Comparison of ENCODE assay signal across 21 cellular contexts in genomic region chr1:67785847-67786753, GRCh38. TPM values are rescaled to one million over a fixed set of nuclear protein-coding genes. Genes with fewer than 3 reads are reported as not detected.
A peak's percentile ranks its signal among the peaks of the same experiment; 100 is the strongest.
DNase-seq lines count a peak whose midpoint lies in the region; ATAC-seq, FAIRE-seq and TF ChIP-seq lines count a peak whose summit lies in the region.
"Had no signal": no experiment of that assay in that cellular context is flagged by ENCODE, and none has a peak within 500 bp of the region (broad histone marks: within the 10 kb centered on the region; RNA-seq: fewer than 3 reads in every experiment).

No MANE protein-coding gene starts in this region.

- DNase-seq in H54 (ENCODE audit: insufficient read length, low spot score) (no peak), K562 (ENCODE audit: extremely low read depth in 1 of 4, low spot score in 3 of 4) (no peak), heart right ventricle (no peak), thoracic aorta (ENCODE audit: low spot score) (no peak), DMS53 treated with DMSO at 0.1 percent for 48 hours (lab: John Stamatoyannopoulos, UW; ENCODE audit: unreplicated experiment) (no peak)
- no peak for DNase-seq in activated naive CD4-positive, alpha-beta T cell treated with anti-CD3 and anti-CD28 coated beads, Interleukin-2, amount 10 ng/mL, durations not matched to agents 7 days and 5 days
- DNase-seq: activated CD4-positive, alpha-beta T cell treated with anti-CD3 and anti-CD28 coated beads, Interleukin-2, amount 50 U/mL, for 1 hour; amygdala; CD4-positive, alpha-beta memory T cell; DMS53; NCI-H1417; NCI-H2107; NCI-H524 treated with DMSO at 0.1 percent for 48 hours; stimulated activated CD4-positive, alpha-beta T cell treated with anti-CD3 and anti-CD28 coated beads, Interleukin-4, amount 100 ng/mL, for 24 hours had no signal

- TF ChIP-seq CTCF in K562 (IDR thresholded peaks at IDR 0.05 in 2 of 3, conservative IDR thresholded peaks at IDR 0.05 in 1 of 3; ENCODE audit: insufficient read depth in 2 of 3, low read depth in 1 of 3, low read length in 3 of 3): no peak
- TF ChIP-seq CTCF in heart right ventricle (IDR thresholded peaks at IDR 0.05): no peak
- no peak for TF ChIP-seq CTCF in thoracic aorta (IDR thresholded peaks at IDR 0.05)

- H3K27me3 ChIP-seq in K562 (ENCODE audit: control insufficient read depth in 2 of 2, insufficient read depth in 2 of 2, low read length in 2 of 2) (peaks cover 8 to 21% of the 10 kb centered on the region in 2 experiments; a peak in 4 of 5 replicates), heart right ventricle (no peaks in the 10 kb centered on the region), thoracic aorta (replicated peaks; ENCODE audit: insufficient read depth) (no peaks in the 10 kb centered on the region)

- no peaks in the 10 kb centered on the region for H3K9me3 ChIP-seq in K562 (replicated peaks; ENCODE audit: control insufficient read depth, insufficient read depth, low read depth, low read length)
- no peaks in the 10 kb centered on the region for H3K9me3 ChIP-seq in heart right ventricle
- no peaks in the 10 kb centered on the region for H3K9me3 ChIP-seq in thoracic aorta

- ATAC-seq in K562 (no peak), heart right ventricle (peak in 6 of 8 donors; percentile 35 to 57 (median 45)), thoracic aorta (ENCODE audit: insufficient number of reproducible peaks, low FRiP score, low read depth) (no peak), GM21423 (IDR thresholded peaks at IDR 0.05; ENCODE audit: unreplicated experiment) (no peak)

- WGBS in K562 (ENCODE audit: insufficient coverage, low coverage, missing lambda C conversion rate): 10% methylated on average over 4 of the region's 4 CpGs
- 69 to 77% methylated on average over 4 of the region's 4 CpGs for WGBS in heart right ventricle, 2 donors

- no peaks in the 10 kb centered on the region for H3K4me1 ChIP-seq in K562 (replicated peaks in 1 of 2; ENCODE audit: control insufficient read depth in 2 of 2, insufficient read depth in 2 of 2, low read length in 2 of 2)
- peaks cover 0 to 47% (median 24%) of the 10 kb centered on the region in 9 donors for H3K4me1 ChIP-seq in heart right ventricle
- peaks cover 24 to 60% of the 10 kb centered on the region in 2 donors for H3K4me1 ChIP-seq in thoracic aorta (ENCODE audit: control insufficient read depth in 1 of 2, low read depth in 2 of 2)

- H3K9me3 Mint-ChIP-seq in activated naive CD4-positive, alpha-beta T cell treated with anti-CD3 and anti-CD28 coated beads, Interleukin-2, amount 10 ng/mL, durations not matched to agents 7 days and 5 days: no peaks in the 10 kb centered on the region
- H3K9me3 Mint-ChIP-seq: mesothelial cell of epicardium; natural killer cell treated with Interleukin-12 subunit alpha and Interleukin-12 subunit beta and Interleukin-15 and Interleukin-18, amount 100 ng/mL, for 72 hours had no signal

- H3K9me1 ChIP-seq in K562 (ENCODE audit: control insufficient read depth, insufficient read depth, low read length): no peaks in the 10 kb centered on the region

- no peak for TF ChIP-seq RAD21 in K562 (CRISPR knock-in tag; conservative IDR thresholded peaks at IDR 0.05 in 1 of 2, IDR thresholded peaks at IDR 0.05 in 1 of 2)

- no peaks in the 10 kb centered on the region for H3K79me2 ChIP-seq in K562 (ENCODE audit: control insufficient read depth, insufficient read depth, low read length)

- no peaks in the 10 kb centered on the region for H3K4me1 Mint-ChIP-seq in activated naive CD4-positive, alpha-beta T cell treated with anti-CD3 and anti-CD28 coated beads, Interleukin-2, amount 10 ng/mL, durations not matched to agents 7 days and 5 days
- H3K4me1 Mint-ChIP-seq: CD4-positive, alpha-beta memory T cell had no signal

- no peak overlapping the region for H2AFZ ChIP-seq in K562 (ENCODE audit: low read depth, low read length)

- TF ChIP-seq EP300 in K562 (IDR thresholded peaks at IDR 0.05; ENCODE audit: low read length): no peak

- H3K27me3 Mint-ChIP-seq in activated naive CD4-positive, alpha-beta T cell treated with anti-CD3 and anti-CD28 coated beads, Interleukin-2, amount 10 ng/mL, durations not matched to agents 7 days and 5 days: no peaks in the 10 kb centered on the region

- H4K20me1 ChIP-seq in K562 (replicated peaks; ENCODE audit: control insufficient read depth, insufficient read depth, low read length): no peaks in the 10 kb centered on the region

- no peaks in the 10 kb centered on the region for H3K36me3 Mint-ChIP-seq in activated naive CD4-positive, alpha-beta T cell treated with anti-CD3 and anti-CD28 coated beads, Interleukin-2, amount 10 ng/mL, durations not matched to agents 7 days and 5 days
- H3K36me3 Mint-ChIP-seq: CD4-positive, alpha-beta memory T cell; mesothelial cell of epicardium; natural killer cell treated with Interleukin-12 subunit alpha and Interleukin-12 subunit beta and Interleukin-15 and Interleukin-18, amount 100 ng/mL, for 72 hours had no signal

- CTCF ChIA-PET in K562 (lab: Yijun Ruan, JAX; ENCODE audit: low intra/inter-chr PET ratio): no interaction called here
- CTCF ChIA-PET in activated naive CD4-positive, alpha-beta T cell treated with anti-CD3 and anti-CD28 coated beads, Interleukin-2, amount 10 ng/mL, durations not matched to agents 7 days and 5 days (lab: Charles Lee): no interaction called here

- POLR2A ChIA-PET in K562 (lab: Yijun Ruan, JAX): interaction anchor here (0.6 kb wide), 1 partner anchor 256 kb away, joined by 3 read pairs; no protein-coding TSS in a partner anchor

- FAIRE-seq in H54 (lab: Jason Lieb, UNC) (peak; percentile 55), K562 (lab: Jason Lieb, UNC) (no peak)
- FAIRE-seq: frontal cortex, TTC549 had no signal

- no peak overlapping the region for H3K4me2 ChIP-seq in K562 (ENCODE audit: insufficient read depth, low read length)
- H3K4me2 ChIP-seq: smooth muscle cell had no signal

- in situ Hi-C loops in K562 (cut with MboI): no loop called here

- H3K9ac ChIP-seq in K562 (ENCODE audit: insufficient read depth in 1 of 2, low read depth in 2 of 2, low read length in 2 of 2): no peak overlapping the region

- H3K27ac Mint-ChIP-seq in activated naive CD4-positive, alpha-beta T cell treated with anti-CD3 and anti-CD28 coated beads, Interleukin-2, amount 10 ng/mL, durations not matched to agents 7 days and 5 days: no peak overlapping the region
- H3K27ac Mint-ChIP-seq: CD4-positive, alpha-beta memory T cell; mesothelial cell of epicardium; natural killer cell treated with Interleukin-12 subunit alpha and Interleukin-12 subunit beta and Interleukin-15 and Interleukin-18, amount 100 ng/mL, for 72 hours; progenitor cell of endocrine pancreas had no signal

- no peak overlapping the region for H3K4me3 Mint-ChIP-seq in activated naive CD4-positive, alpha-beta T cell treated with anti-CD3 and anti-CD28 coated beads, Interleukin-2, amount 10 ng/mL, durations not matched to agents 7 days and 5 days
- H3K4me3 Mint-ChIP-seq: CD4-positive, alpha-beta memory T cell; mesothelial cell of epicardium; natural killer cell treated with Interleukin-12 subunit alpha and Interleukin-12 subunit beta and Interleukin-15 and Interleukin-18, amount 100 ng/mL, for 72 hours had no signal

- H3K4me3 ChIP-seq in K562: no peak overlapping the region
- H3K4me3 ChIP-seq in heart right ventricle: no peak overlapping the region
- no peak overlapping the region for H3K4me3 ChIP-seq in thoracic aorta
- H3K4me3 ChIP-seq: smooth muscle cell had no signal

- TF ChIP-seq POLR2A in H54 (IDR thresholded peaks at IDR 0.05; ENCODE audit: low read depth, low read length) (no peak), K562 (conservative IDR thresholded peaks at IDR 0.05) (no peak)

- intact Hi-C loops in K562 (cut with micrococcal nuclease): no loop called here
- intact Hi-C loops in heart right ventricle (cut with DNase I): no loop called here

- H3K36me3 ChIP-seq in K562 (ENCODE audit: control insufficient read depth, insufficient read depth, low read length) (no peaks in the 10 kb centered on the region), heart right ventricle (no peaks in the 10 kb centered on the region), thoracic aorta (no peaks in the 10 kb centered on the region)

- no TSS peak for BruUV-seq in K562 (replicated peaks; lab: Mats Ljungman, UMichigan)

- no peak overlapping the region for H3K27ac ChIP-seq in K562 (ENCODE audit: extremely low read depth, low read depth, low read length)
- H3K27ac ChIP-seq in heart right ventricle: peak overlapping the region in 6 of 10 donors; percentile 3 to 58 (median 34)
- peak overlapping the region; percentile 9 to 37 for H3K27ac ChIP-seq in thoracic aorta

TF ChIP-seq in K562, 482 proteins besides CTCF, POLR2A, EP300 and RAD21:
- TF ChIP-seq L3MBTL2 (IDR thresholded peaks at IDR 0.05) (no peak), ZKSCAN1 (IDR thresholded peaks at IDR 0.05; ENCODE audit: low read depth, low read length) (peak; percentile 52; the same call in 1 of the 2 replicates)

RNA-seq across cellular contexts. Expression of gene GNG12, which starts 47.2 kb away (rescaled TPM):
- 1.7 and 2.8 TPM in 2 replicates for total RNA-seq in K562 (2011; cell fraction: chromatin; rRNA removed; ENCODE audit: low replicate concordance)
- total RNA-seq in K562 (2011; cell fraction: nucleolus; rRNA removed): 0.13 and 0.50 TPM in 2 replicates
- 0.88 and 2.5 TPM in 2 replicates for total RNA-seq in K562 (2011; cell fraction: nucleoplasm; rRNA removed)
- 3.3 and 3.6 TPM in 2 replicates for total RNA-seq in K562 (2014; rRNA removed)
- total RNA-seq in K562 (2014; rRNA removed; fragmentation: Illumina TruSeq; extraction: Trizol): 6.0 and 6.6 TPM in 2 replicates
- total RNA-seq in K562 (2015; rRNA removed; fragmentation: Illumina TruSeq; extraction: Trizol): 4.9 and 5.6 TPM in 2 replicates
- 3.7 and 4.1 TPM in 2 replicates for total RNA-seq in K562 (2021)
- 4.6 and 7.5 TPM in 2 replicates for polyA plus RNA-seq in K562 (2011; rRNA removed)
- 0.82 and 5.4 TPM in 2 replicates for polyA plus RNA-seq in K562 (2011; cell fraction: cytosol; rRNA removed)
- polyA plus RNA-seq in K562 (2011; cell fraction: nucleus; rRNA removed): 1.5 and 4.3 TPM in 2 replicates
- 3.2 and 4.9 TPM in 2 replicates for polyA plus RNA-seq in K562 (2012)
- 4.2 and 5.4 TPM in 2 replicates for polyA plus RNA-seq in K562 (2014; fragmentation: Illumina TruSeq; extraction: Trizol)
- polyA plus RNA-seq in K562 (2014; fragmentation: Nextera tagmentation; extraction: Ambion mirVana): 1 to 10 TPM; 2.6 to 2.7 TPM
- polyA plus RNA-seq in K562 (2014; rRNA removed): 2.8 and 3.0 TPM in 2 replicates
- 3.9 and 9.8 TPM in 2 replicates for polyA minus RNA-seq in K562 (2011; rRNA and poly(A)+ RNA removed)
- polyA minus RNA-seq in K562 (2011; cell fraction: cytosol; rRNA and poly(A)+ RNA removed): 1.4 and 3.4 TPM in 2 replicates
- 0.67 and 3.6 TPM in 2 replicates for polyA minus RNA-seq in K562 (2011; cell fraction: nucleus; rRNA and poly(A)+ RNA removed)
- total RNA-seq in heart right ventricle: 10 to 100 TPM; 32.0 to 49.4 (median 35.8) TPM
- polyA plus RNA-seq in heart right ventricle: 10 to 100 TPM in 1 of 2 donors, 1 to 10 TPM in 1; 8.5 to 23.3 TPM
- 100 to 1,000 TPM; 116 to 137 TPM for total RNA-seq in thoracic aorta
- total RNA-seq: CD4-positive, alpha-beta memory T cell had no signal
- polyA plus RNA-seq: CD4-positive, alpha-beta memory T cell had no signal

Comparison
In these comparisons a context has a peak if more than half of its experiments do, and no peak if none do; other contexts are left out.
1. ATAC-seq: peak in heart right ventricle (6 of 8); none in K562 (single experiment), thoracic aorta (single experiment) and GM21423 (single experiment).
2. RNA of gene GNG12, which starts 47.2 kb away (total RNA-seq): 116 to 137 TPM in thoracic aorta and 32.0 to 49.4 TPM in heart right ventricle; 0.13 to 6.6 TPM in K562; every median in the first group is over 4 times any median in the second.